In genomic region chr5:139287890-139288635, GRCh38 we compare ENCODE assay signal across 12 cellular contexts. TPM values are rescaled to one million over a fixed set of nuclear protein-coding genes. Genes with fewer than 3 reads are reported as not detected.
DNase-seq lines count a peak whose midpoint lies in the region; ATAC-seq, FAIRE-seq and TF ChIP-seq lines count a peak whose summit lies in the region.
"Had no signal": no experiment of that assay in that cellular context is flagged by ENCODE, and none has a peak within 500 bp of the region (broad histone marks: within the 10 kb centered on the region; RNA-seq: fewer than 3 reads in every experiment).

No MANE protein-coding gene starts in this region.

- BruUV-seq in endothelial cell of umbilical vein (replicated peaks; lab: Mats Ljungman, UMichigan): no TSS peak

- peak; percentile 47 to 55 for ATAC-seq in activated T-cell treated with anti-CD3 and anti-CD28 coated beads, Interleukin-2, amount 50 U/mL, for 72 hours (replicated peaks in 1 of 2)
- ATAC-seq in stimulated activated naive B cell treated with anti-CD40 and anti-IgM and Interleukin-4, amounts not matched to agents 10 μg/mL and 1 μg/mL and 100 μg/mL, for 72 hours (replicated peaks): peak in 1 of 2 donors; percentile 33
- ATAC-seq in HG03025 (IDR thresholded peaks at IDR 0.05; ENCODE audit: low FRiP score, unreplicated experiment): no peak
- ATAC-seq: heart left ventricle had no signal

- no peaks in the 10 kb centered on the region for H3K9me3 Mint-ChIP-seq in activated T-cell treated with anti-CD3 and anti-CD28 coated beads, Interleukin-2, amount 50 U/mL, for 72 hours
- H3K9me3 Mint-ChIP-seq in stimulated activated naive B cell treated with anti-CD40 and anti-IgM and Interleukin-4, amounts not matched to agents 10 μg/mL and 1 μg/mL and 100 μg/mL, for 72 hours: peaks cover 3 to 4% of the 10 kb centered on the region in 2 donors

- H3K27ac ChIP-seq in Peyer's patch (no peak overlapping the region), endothelial cell of umbilical vein (ENCODE audit: insufficient read depth, low read depth, low read length) (no peak overlapping the region)
- H3K27ac ChIP-seq: heart left ventricle, ovary had no signal

- no peaks in the 10 kb centered on the region for H3K27me3 Mint-ChIP-seq in activated T-cell treated with anti-CD3 and anti-CD28 coated beads, Interleukin-2, amount 50 U/mL, for 72 hours (ENCODE audit: low read depth)
- H3K27me3 Mint-ChIP-seq in stimulated activated naive B cell treated with anti-CD40 and anti-IgM and Interleukin-4, amounts not matched to agents 10 μg/mL and 1 μg/mL and 100 μg/mL, for 72 hours: no peaks in the 10 kb centered on the region

- peaks cover 5 to 21% of the 10 kb centered on the region in 2 donors for H3K36me3 Mint-ChIP-seq in activated T-cell treated with anti-CD3 and anti-CD28 coated beads, Interleukin-2, amount 50 U/mL, for 72 hours (ENCODE audit: insufficient read depth in 2 of 2)
- H3K36me3 Mint-ChIP-seq in stimulated activated naive B cell treated with anti-CD40 and anti-IgM and Interleukin-4, amounts not matched to agents 10 μg/mL and 1 μg/mL and 100 μg/mL, for 72 hours: peaks cover 39 to 54% of the 10 kb centered on the region in 2 donors

- CTCF ChIA-PET in endothelial cell of umbilical vein (lab: Charles Lee): interaction anchor here (1.0 to 1.6 kb wide), 3 partner anchors 11 to 709 kb away, joined by 3 read pairs; no protein-coding TSS in a partner anchor

- H2AFZ ChIP-seq in endothelial cell of umbilical vein (ENCODE audit: low read depth, low read length): no peak overlapping the region

- no peak overlapping the region for H3K27ac Mint-ChIP-seq in activated T-cell treated with anti-CD3 and anti-CD28 coated beads, Interleukin-2, amount 50 U/mL, for 72 hours
- peak overlapping the region; percentile 33 for H3K27ac Mint-ChIP-seq in stimulated activated naive B cell treated with anti-CD40 and anti-IgM and Interleukin-4, amounts not matched to agents 10 μg/mL and 1 μg/mL and 100 μg/mL, for 72 hours

- H3K4me1 ChIP-seq in Peyer's patch: peaks cover 0 to 7% (median 2%) of the 10 kb centered on the region in 4 donors
- peaks cover 2% of the 10 kb centered on the region for H3K4me1 ChIP-seq in endothelial cell of umbilical vein (ENCODE audit: control insufficient read depth, extremely low read depth, insufficient read depth, low read length)

- no peak overlapping the region for H3K9ac ChIP-seq in endothelial cell of umbilical vein (replicated peaks; ENCODE audit: extremely low read depth, insufficient read depth, low read length)

- no peaks in the 10 kb centered on the region for H3K9me1 ChIP-seq in endothelial cell of umbilical vein (replicated peaks; ENCODE audit: control insufficient read depth, extremely low read depth, insufficient read depth, low read length)

- peaks cover 6% of the 10 kb centered on the region for H3K4me1 Mint-ChIP-seq in activated T-cell treated with anti-CD3 and anti-CD28 coated beads, Interleukin-2, amount 50 U/mL, for 72 hours (ENCODE audit: low read depth)
- H3K4me1 Mint-ChIP-seq in stimulated activated naive B cell treated with anti-CD40 and anti-IgM and Interleukin-4, amounts not matched to agents 10 μg/mL and 1 μg/mL and 100 μg/mL, for 72 hours: peaks cover 6 to 11% of the 10 kb centered on the region in 2 donors

- no peaks in the 10 kb centered on the region for H3K27me3 ChIP-seq in Peyer's patch
- H3K27me3 ChIP-seq in endothelial cell of umbilical vein (ENCODE audit: control insufficient read depth in 2 of 2, insufficient read depth in 2 of 2, low read length in 2 of 2): no peaks in the 10 kb centered on the region
- H3K27me3 ChIP-seq: heart left ventricle, ovary had no signal

- no peaks in the 10 kb centered on the region for H3K79me2 ChIP-seq in endothelial cell of umbilical vein (ENCODE audit: control insufficient read depth, insufficient read depth, low read length)

- TF ChIP-seq POLR2A in Peyer's patch (IDR thresholded peaks at IDR 0.05) (no peak), endothelial cell of umbilical vein (IDR thresholded peaks at IDR 0.05; ENCODE audit: low read depth, low read length) (no peak)

- FAIRE-seq in endothelial cell of umbilical vein (lab: Jason Lieb, UNC): no peak

- H4K20me1 ChIP-seq in endothelial cell of umbilical vein (replicated peaks; ENCODE audit: control insufficient read depth, extremely low read depth, insufficient read depth, low read length): no peaks in the 10 kb centered on the region

- TF ChIP-seq CTCF in Peyer's patch (IDR thresholded peaks at IDR 0.05): peak in 4 of 6 experiments; percentile 24 to 67 (median 54)
- no peak for TF ChIP-seq CTCF in endothelial cell of umbilical vein (IDR thresholded peaks at IDR 0.05; ENCODE audit: extremely low read depth in 1 of 2, insufficient read depth in 1 of 2, low read depth in 1 of 2, low read length in 2 of 2)

- H3K4me2 ChIP-seq in endothelial cell of umbilical vein (ENCODE audit: insufficient read depth, low read length): no peak overlapping the region

- intact Hi-C loops in endothelial cell of umbilical vein (cut with micrococcal nuclease): no loop called here

- DNase-seq in activated T-cell treated with anti-CD3 and anti-CD28 coated beads, Interleukin-2, amount 50 U/mL, for 72 hours: no peak
- DNase-seq in activated T-cell treated with anti-CD3 and anti-CD28 coated beads for 4 hours (no peak), Peyer's patch (no peak), endothelial cell of umbilical vein (ENCODE audit: low read depth, low spot score) (peak; percentile 38), OCI-M2 (lab: John Stamatoyannopoulos, UW; ENCODE audit: unreplicated experiment) (no peak)
- no peak for DNase-seq in stimulated activated naive B cell treated with anti-CD40 and anti-IgM and Interleukin-4, amounts not matched to agents 10 μg/mL and 1 μg/mL and 100 μg/mL, for 72 hours
- DNase-seq in activated CD4-positive, alpha-beta T cell treated with anti-CD3 and anti-CD28 coated beads for 1 hour: no peak
- DNase-seq: C1 segment of cervical spinal cord, heart left ventricle, NCI-H2029 treated with DMSO at 0.1 percent for 48 hours, ovary had no signal

- H3K36me3 ChIP-seq in Peyer's patch: no peaks in the 10 kb centered on the region
- H3K36me3 ChIP-seq in endothelial cell of umbilical vein (ENCODE audit: control insufficient read depth in 2 of 2, extremely low read depth in 1 of 2, insufficient read depth in 2 of 2, low read length in 2 of 2): peaks cover 0 to 7% of the 10 kb centered on the region in 2 experiments
- H3K36me3 ChIP-seq: ovary had no signal

- no peaks in the 10 kb centered on the region for H3K9me3 ChIP-seq in Peyer's patch
- H3K9me3 ChIP-seq in endothelial cell of umbilical vein (replicated peaks; ENCODE audit: control insufficient read depth, insufficient read depth, low read length): no peaks in the 10 kb centered on the region
- H3K9me3 ChIP-seq: heart left ventricle, ovary had no signal

- no peak overlapping the region for H3K4me3 Mint-ChIP-seq in activated T-cell treated with anti-CD3 and anti-CD28 coated beads, Interleukin-2, amount 50 U/mL, for 72 hours
- no peak overlapping the region for H3K4me3 Mint-ChIP-seq in stimulated activated naive B cell treated with anti-CD40 and anti-IgM and Interleukin-4, amounts not matched to agents 10 μg/mL and 1 μg/mL and 100 μg/mL, for 72 hours

- POLR2A ChIA-PET in endothelial cell of umbilical vein (lab: Charles Lee): no interaction called here

- dilution Hi-C loops in endothelial cell of umbilical vein (cut with MboI; ENCODE audit: extremely low pct_ligation_motif_present, low sequenced_read_pairs): no loop called here

- no peak overlapping the region for H3K4me3 ChIP-seq in Peyer's patch
- H3K4me3 ChIP-seq in endothelial cell of umbilical vein (replicated peaks in 1 of 3; ENCODE audit: insufficient read depth in 1 of 3, low read depth in 1 of 3, low read length in 3 of 3): no peak overlapping the region
- H3K4me3 ChIP-seq: heart left ventricle, ovary had no signal

TF ChIP-seq in endothelial cell of umbilical vein, 7 proteins besides CTCF, POLR2A, EP300 and RAD21 (continues in another document):
- no peak for TF ChIP-seq POLR2AphosphoS5 (IDR thresholded peaks at IDR 0.05; ENCODE audit: insufficient read depth, low read depth, low read length)
- TF ChIP-seq FOS (IDR thresholded peaks at IDR 0.05; ENCODE audit: borderline replicate concordance, insufficient read depth, low read length): no peak
- no peak for TF ChIP-seq JUN (IDR thresholded peaks at IDR 0.05; ENCODE audit: borderline replicate concordance, insufficient read depth, insufficient read length, low read depth)
- TF ChIP-seq MYC (IDR thresholded peaks at IDR 0.05; ENCODE audit: low read depth, low read length): no peak
- no peak for TF ChIP-seq EZH2 (IDR thresholded peaks at IDR 0.05; ENCODE audit: borderline replicate concordance, low read depth, low read length, severe bottlenecking)
- TF ChIP-seq MAX (IDR thresholded peaks at IDR 0.05; ENCODE audit: insufficient read depth, insufficient read length): no peak

RNA-seq across cellular contexts. Expression of gene MATR3, which starts 5.5 kb away (rescaled TPM):
- total RNA-seq in activated T-cell treated with anti-CD3 and anti-CD28 coated beads, Interleukin-2, amount 50 U/mL, for 72 hours: 100 to 1,000 TPM; 124 to 164 TPM
- 100 to 1,000 TPM; 110 to 217 (median 120) TPM for total RNA-seq in Peyer's patch
- total RNA-seq in endothelial cell of umbilical vein: 158 and 164 TPM in 2 replicates
- polyA plus RNA-seq in endothelial cell of umbilical vein: 52.7 and 64.0 TPM in 2 replicates
- 56.4 and 66.4 TPM in 2 replicates for polyA plus RNA-seq in endothelial cell of umbilical vein (2011; cell fraction: cytosol; rRNA removed)
- polyA plus RNA-seq in endothelial cell of umbilical vein (2011; cell fraction: nucleus; rRNA removed): 119 and 154 TPM in 2 replicates
- polyA plus RNA-seq in endothelial cell of umbilical vein (2012): 154 and 212 TPM in 2 replicates
- 251 and 281 TPM in 2 replicates for polyA minus RNA-seq in endothelial cell of umbilical vein
- polyA minus RNA-seq in endothelial cell of umbilical vein (2011; cell fraction: cytosol; rRNA and poly(A)+ RNA removed): 119 TPM
- polyA minus RNA-seq in endothelial cell of umbilical vein (2011; cell fraction: nucleus; rRNA and poly(A)+ RNA removed): 181 and 260 TPM in 2 replicates

RNA-seq across cellular contexts. Expression of gene PAIP2, which starts 53.6 kb away (rescaled TPM):
- 100 to 1,000 TPM; 141 to 144 TPM for total RNA-seq in activated T-cell treated with anti-CD3 and anti-CD28 coated beads, Interleukin-2, amount 50 U/mL, for 72 hours
- total RNA-seq in Peyer's patch (10 to 100 TPM; 24.3 to 77.6 (median 35.6) TPM), endothelial cell of umbilical vein (75.2 and 80.4 TPM in 2 replicates)
- 39.1 and 52.1 TPM in 2 replicates for polyA plus RNA-seq in endothelial cell of umbilical vein
- polyA plus RNA-seq in endothelial cell of umbilical vein (2011; cell fraction: cytosol; rRNA removed): 78.7 and 79.3 TPM in 2 replicates
- polyA plus RNA-seq in endothelial cell of umbilical vein (2011; cell fraction: nucleus; rRNA removed): 41.8 and 51.5 TPM in 2 replicates
- polyA plus RNA-seq in endothelial cell of umbilical vein (2012): 61.5 and 92.1 TPM in 2 replicates
- 34.6 and 41.8 TPM in 2 replicates for polyA minus RNA-seq in endothelial cell of umbilical vein
- 89.3 TPM for polyA minus RNA-seq in endothelial cell of umbilical vein (2011; cell fraction: cytosol; rRNA and poly(A)+ RNA removed)
- 47.2 and 49.0 TPM in 2 replicates for polyA minus RNA-seq in endothelial cell of umbilical vein (2011; cell fraction: nucleus; rRNA and poly(A)+ RNA removed)

Comparison
In these comparisons a context has a peak if more than half of its experiments do, and no peak if none do; other contexts are left out.
1. CTCF ChIP-seq: peak in Peyer's patch (4 of 6); none in endothelial cell of umbilical vein (0 of 2).